Comparison of ENCODE assay signal across 1 cellular context in genomic region chr20:17449039-17449438, GRCh38.
TF ChIP-seq lines count a peak whose summit lies in the region.

No MANE protein-coding gene starts in this region.

TF ChIP-seq in WTC11, 78 proteins besides CTCF, POLR2A, EP300 and RAD21 (continued from another document):
- TF ChIP-seq, protein P1, sequence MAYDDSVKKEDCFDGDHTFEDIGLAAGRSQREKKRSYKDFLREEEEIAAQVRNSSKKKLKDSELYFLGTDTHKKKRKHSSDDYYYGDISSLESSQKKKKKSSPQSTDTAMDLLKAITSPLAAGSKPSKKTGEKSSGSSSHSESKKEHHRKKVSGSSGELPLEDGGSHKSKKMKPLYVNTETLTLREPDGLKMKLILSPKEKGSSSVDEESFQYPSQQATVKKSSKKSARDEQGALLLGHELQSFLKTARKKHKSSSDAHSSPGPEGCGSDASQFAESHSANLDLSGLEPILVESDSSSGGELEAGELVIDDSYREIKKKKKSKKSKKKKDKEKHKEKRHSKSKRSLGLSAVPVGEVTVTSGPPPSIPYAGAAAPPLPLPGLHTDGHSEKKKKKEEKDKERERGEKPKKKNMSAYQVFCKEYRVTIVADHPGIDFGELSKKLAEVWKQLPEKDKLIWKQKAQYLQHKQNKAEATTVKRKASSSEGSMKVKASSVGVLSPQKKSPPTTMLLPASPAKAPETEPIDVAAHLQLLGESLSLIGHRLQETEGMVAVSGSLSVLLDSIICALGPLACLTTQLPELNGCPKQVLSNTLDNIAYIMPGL (CRISPR knock-in tag; IDR thresholded peaks at IDR 0.05) = no peak
- TF ChIP-seq ZNF281 (CRISPR knock-in tag; IDR thresholded peaks at IDR 0.05) = no peak
- TF ChIP-seq JAZF1 (CRISPR knock-in tag; IDR thresholded peaks at IDR 0.05) = no peak
- TF ChIP-seq ZNF232 (CRISPR knock-in tag; IDR thresholded peaks at IDR 0.05) = no peak
- no peak for TF ChIP-seq GRHL2 (CRISPR knock-in tag; IDR thresholded peaks at IDR 0.05; ENCODE audit: insufficient replicate concordance, severe bottlenecking)
- TF ChIP-seq NR2C2 (CRISPR knock-in tag; IDR thresholded peaks at IDR 0.05) = no peak
- TF ChIP-seq SOX15 (CRISPR knock-in tag; IDR thresholded peaks at IDR 0.05) = no peak
- no peak for TF ChIP-seq KAT7 (CRISPR knock-in tag; IDR thresholded peaks at IDR 0.05; ENCODE audit: borderline replicate concordance)
- no peak for TF ChIP-seq ZNF416 (CRISPR knock-in tag; IDR thresholded peaks at IDR 0.05)
- no peak for TF ChIP-seq ZNF317 (CRISPR knock-in tag; IDR thresholded peaks at IDR 0.05; ENCODE audit: borderline replicate concordance, low read depth)
